8 cellular contexts compared by ENCODE assay signal in genomic region chr5:78757269-78758053, GRCh38.
DNase-seq lines count a peak whose midpoint lies in the region; ATAC-seq and TF ChIP-seq lines count a peak whose summit lies in the region.

No MANE protein-coding gene starts in this region.

- H3K36me3 ChIP-seq in MG63 (no peaks in the 10 kb centered on the region), left ventricle myocardium inferior (no peaks in the 10 kb centered on the region), uterus (no peaks in the 10 kb centered on the region)

- H3K4me3 ChIP-seq in GM12865 (ENCODE audit: low read depth, low read length) = peak overlapping the region; percentile 51
- H3K4me3 ChIP-seq in MG63 = no peak overlapping the region
- no peak overlapping the region for H3K4me3 ChIP-seq in left ventricle myocardium inferior
- no peak overlapping the region for H3K4me3 ChIP-seq in uterus

- H3K4me1 ChIP-seq in left ventricle myocardium inferior = no peaks in the 10 kb centered on the region
- H3K4me1 ChIP-seq in uterus = no peaks in the 10 kb centered on the region

- no peaks in the 10 kb centered on the region for H3K27me3 ChIP-seq in MG63
- H3K27me3 ChIP-seq in left ventricle myocardium inferior (ENCODE audit: low read depth) = no peaks in the 10 kb centered on the region
- no peaks in the 10 kb centered on the region for H3K27me3 ChIP-seq in uterus

- no peak overlapping the region for H3K27ac ChIP-seq in left ventricle myocardium inferior (replicated peaks)
- H3K27ac ChIP-seq in uterus = no peak overlapping the region

- intact Hi-C loops in left ventricle myocardium inferior (cut with micrococcal nuclease) (no loop called here), uterus (cut with DNase I; ENCODE audit: low total_unique reads) (no loop called here)

- DNase-seq in GM12865 (ENCODE audit: low read depth) = peak; percentile 79
- DNase-seq in MG63 = peak; percentile 81
- DNase-seq in left ventricle myocardium inferior = peak; percentile 26
- DNase-seq in uterus = no peak
- DNase-seq in NCI-H1105 (lab: John Stamatoyannopoulos, UW) = no peak
- DNase-seq in HuH-7 (ENCODE audit: low spot score) = no peak

- no peak for TF ChIP-seq POLR2A in uterus (IDR thresholded peaks at IDR 0.05)

- ATAC-seq in GM21529 (IDR thresholded peaks at IDR 0.05; ENCODE audit: unreplicated experiment) (peak; percentile 38), GM21526 (IDR thresholded peaks at IDR 0.05; ENCODE audit: low FRiP score, unreplicated experiment) (no peak)

- TF ChIP-seq CTCF in GM12865 (IDR thresholded peaks at IDR 0.05; ENCODE audit: insufficient read depth, low read depth, low read length, missing control alignments) (no peak), left ventricle myocardium inferior (IDR thresholded peaks at IDR 0.05; ENCODE audit: borderline replicate concordance) (no peak), uterus (IDR thresholded peaks at IDR 0.05) (no peak)

- H3K9me3 ChIP-seq in MG63 (no peaks in the 10 kb centered on the region), left ventricle myocardium inferior (replicated peaks) (no peaks in the 10 kb centered on the region), uterus (no peaks in the 10 kb centered on the region)

Comparison
In these comparisons a context has a peak if more than half of its experiments do, and no peak if none do; other contexts are left out.
1. DNase-seq: peak in GM12865 (single experiment), MG63 (single experiment) and left ventricle myocardium inferior (single experiment); none in uterus (0 of 2), NCI-H1105 (single experiment) and HuH-7 (single experiment).